In genomic region chr2:222504714-222505113, GRCh38 we compare ENCODE assay signal across 10 cellular contexts.
DNase-seq lines count a peak whose midpoint lies in the region; ATAC-seq and TF ChIP-seq lines count a peak whose summit lies in the region.
"Had no signal": no experiment of that assay in that cellular context is flagged by ENCODE, and none has a peak within 500 bp of the region (broad histone marks: within the 10 kb centered on the region; RNA-seq: fewer than 3 reads in every experiment).

No MANE protein-coding gene starts in this region.

- ATAC-seq in GM19025 (IDR thresholded peaks at IDR 0.05; ENCODE audit: low read depth, unreplicated experiment), result peak; percentile 99
- peak; percentile 97 for ATAC-seq in GM21737 (IDR thresholded peaks at IDR 0.05; ENCODE audit: unreplicated experiment)
- peak; percentile 96 for ATAC-seq in HG03342 (IDR thresholded peaks at IDR 0.05; ENCODE audit: unreplicated experiment)
- ATAC-seq in mucosa of descending colon, result peak; percentile 67

- H3K4me3 ChIP-seq in mucosa of descending colon (no peak overlapping the region), esophagus muscularis mucosa (no peak overlapping the region)
- H3K4me3 ChIP-seq: lung had no signal

- H3K27ac ChIP-seq in esophagus muscularis mucosa (replicated peaks in 1 of 4), result no peak overlapping the region

- H3K9me3 ChIP-seq in mucosa of descending colon, result no peaks in the 10 kb centered on the region
- no peaks in the 10 kb centered on the region for H3K9me3 ChIP-seq in esophagus muscularis mucosa

- no peak for TF ChIP-seq EP300 in esophagus muscularis mucosa (IDR thresholded peaks at IDR 0.05)

- TF ChIP-seq CTCF in mucosa of descending colon (IDR thresholded peaks at IDR 0.05), result no peak
- no peak for TF ChIP-seq CTCF in esophagus muscularis mucosa (IDR thresholded peaks at IDR 0.05)

- DNase-seq in mucosa of descending colon (no peak), NCI-H2107 treated with DMSO at 0.1 percent for 48 hours (lab: John Stamatoyannopoulos, UW; ENCODE audit: unreplicated experiment) (no peak), DMS53 treated with DMSO at 0.1 percent for 48 hours (lab: John Stamatoyannopoulos, UW; ENCODE audit: unreplicated experiment) (no peak), esophagus muscularis mucosa (ENCODE audit: extremely low spot score) (no peak)
- DNase-seq: DMS53, NCI-H2107 had no signal

- TF ChIP-seq POLR2A in esophagus muscularis mucosa (IDR thresholded peaks at IDR 0.05; ENCODE audit: low read depth), result no peak

- intact Hi-C loops in mucosa of descending colon (cut with DNase I, micrococcal nuclease), result no loop called here
- intact Hi-C loops in esophagus muscularis mucosa (cut with DNase I), result no loop called here

- peaks cover 0 to 2% (median 0%) of the 10 kb centered on the region in 4 donors for H3K27me3 ChIP-seq in esophagus muscularis mucosa

- 81% methylated on average over 2 of the region's 2 CpGs for WGBS in esophagus muscularis mucosa

- H3K4me1 ChIP-seq in mucosa of descending colon (ENCODE audit: low read depth) (no peaks in the 10 kb centered on the region), esophagus muscularis mucosa (no peaks in the 10 kb centered on the region)

- H3K36me3 ChIP-seq in mucosa of descending colon (ENCODE audit: low read depth) (no peaks in the 10 kb centered on the region), esophagus muscularis mucosa (no peaks in the 10 kb centered on the region)
